ENCODE assay signal across 10 cellular contexts in genomic region chr7:50305697-50306300, GRCh38. TPM values are rescaled to one million over a fixed set of nuclear protein-coding genes. Genes with fewer than 3 reads are reported as not detected.
A peak's percentile ranks its signal among the peaks of the same experiment; 100 is the strongest.
DNase-seq lines count a peak whose midpoint lies in the region; ATAC-seq and TF ChIP-seq lines count a peak whose summit lies in the region.
"Had no signal": no experiment of that assay in that cellular context is flagged by ENCODE, and none has a peak within 500 bp of the region (broad histone marks: within the 10 kb centered on the region; RNA-seq: fewer than 3 reads in every experiment).

No MANE protein-coding gene starts in this region.

- H3K27me3 ChIP-seq in OCI-LY1 (ENCODE audit: insufficient read depth, low read length) (peaks cover 6% of the 10 kb centered on the region; the same call in 1 of the 2 replicates), esophagus squamous epithelium (peaks cover 0 to 76% (median 0%) of the 10 kb centered on the region in 4 donors), SK-N-SH (ENCODE audit: insufficient read depth) (peaks cover 24% of the 10 kb centered on the region)

- CTCF ChIA-PET in SK-N-SH (lab: Yijun Ruan, JAX) = interaction anchor here (0.7 to 2.0 kb wide), 7 partner anchors 9 to 112 kb away, joined by 3 to 4 read pairs (median 4); no protein-coding TSS in a partner anchor

- TF ChIP-seq RAD21 in SK-N-SH (IDR thresholded peaks at IDR 0.05; ENCODE audit: low read length) = no peak

- no peak for TF ChIP-seq CTCF in OCI-LY1 (IDR thresholded peaks at IDR 0.05; ENCODE audit: low read length)
- no peak for TF ChIP-seq CTCF in esophagus squamous epithelium (IDR thresholded peaks at IDR 0.05)
- TF ChIP-seq CTCF in SK-N-SH (IDR thresholded peaks at IDR 0.05) = no peak

- H3K27me3 Mint-ChIP-seq in activated CD4-positive, alpha-beta T cell treated with anti-CD3 and anti-CD28 coated beads, Interleukin-2, amount 10 ng/mL, durations not matched to agents 24 days and 14 days = no peaks in the 10 kb centered on the region
- H3K27me3 Mint-ChIP-seq in stimulated activated naive B cell treated with anti-CD40 and anti-IgM and Interleukin-4, amounts not matched to agents 10 μg/mL and 1 μg/mL and 100 μg/mL, for 72 hours = no peaks in the 10 kb centered on the region

- H3K9me3 Mint-ChIP-seq in activated CD4-positive, alpha-beta T cell treated with anti-CD3 and anti-CD28 coated beads, Interleukin-2, amount 10 ng/mL, durations not matched to agents 24 days and 14 days = no peaks in the 10 kb centered on the region
- no peaks in the 10 kb centered on the region for H3K9me3 Mint-ChIP-seq in stimulated activated naive B cell treated with anti-CD40 and anti-IgM and Interleukin-4, amounts not matched to agents 10 μg/mL and 1 μg/mL and 100 μg/mL, for 72 hours
- H3K9me3 Mint-ChIP-seq: HFFc6 had no signal

- 57 to 70% methylated on average over 7 of the region's 7 CpGs for WGBS in esophagus squamous epithelium, 2 donors
- 72% methylated on average over 7 of the region's 7 CpGs for WGBS in SK-N-SH (ENCODE audit: low lambda C conversion rate)

- H3K9me3 ChIP-seq in OCI-LY1 (ENCODE audit: low read length) (no peaks in the 10 kb centered on the region), esophagus squamous epithelium (no peaks in the 10 kb centered on the region), SK-N-SH (no peaks in the 10 kb centered on the region; the same call in 1 of the 2 replicates)

- peak overlapping the region; percentile 95 for H3K4me3 Mint-ChIP-seq in activated CD4-positive, alpha-beta T cell treated with anti-CD3 and anti-CD28 coated beads, Interleukin-2, amount 10 ng/mL, durations not matched to agents 24 days and 14 days
- peak overlapping the region; percentile 95 for H3K4me3 Mint-ChIP-seq in stimulated activated naive B cell treated with anti-CD40 and anti-IgM and Interleukin-4, amounts not matched to agents 10 μg/mL and 1 μg/mL and 100 μg/mL, for 72 hours
- H3K4me3 Mint-ChIP-seq: HFFc6 had no signal

- H3K9me2 ChIP-seq in OCI-LY1 (ENCODE audit: low read depth, low read length) (no peaks in the 10 kb centered on the region), SK-N-SH (no peaks in the 10 kb centered on the region)

- peaks cover 34% of the 10 kb centered on the region for H3K4me1 Mint-ChIP-seq in activated CD4-positive, alpha-beta T cell treated with anti-CD3 and anti-CD28 coated beads, Interleukin-2, amount 10 ng/mL, durations not matched to agents 24 days and 14 days
- peaks cover 28 to 59% of the 10 kb centered on the region in 2 donors for H3K4me1 Mint-ChIP-seq in stimulated activated naive B cell treated with anti-CD40 and anti-IgM and Interleukin-4, amounts not matched to agents 10 μg/mL and 1 μg/mL and 100 μg/mL, for 72 hours

- peaks cover 58% of the 10 kb centered on the region for H3K79me2 ChIP-seq in OCI-LY1 (ENCODE audit: insufficient read depth, low read length)
- no peaks in the 10 kb centered on the region for H3K79me2 ChIP-seq in SK-N-SH (ENCODE audit: insufficient read depth)

- H3K36me3 Mint-ChIP-seq in activated CD4-positive, alpha-beta T cell treated with anti-CD3 and anti-CD28 coated beads, Interleukin-2, amount 10 ng/mL, durations not matched to agents 24 days and 14 days (ENCODE audit: low read depth) = peaks cover 55% of the 10 kb centered on the region
- H3K36me3 Mint-ChIP-seq in stimulated activated naive B cell treated with anti-CD40 and anti-IgM and Interleukin-4, amounts not matched to agents 10 μg/mL and 1 μg/mL and 100 μg/mL, for 72 hours = peaks cover 38 to 44% of the 10 kb centered on the region in 2 donors

- no peaks in the 10 kb centered on the region for H4K20me1 ChIP-seq in OCI-LY1 (ENCODE audit: insufficient read depth, low read length)
- H4K20me1 ChIP-seq in SK-N-SH (ENCODE audit: insufficient read depth) = no peaks in the 10 kb centered on the region

- H2AFZ ChIP-seq in OCI-LY1 (ENCODE audit: low read length) (no peak overlapping the region), SK-N-SH (ENCODE audit: low read depth) (no peak overlapping the region)

- H3K9ac ChIP-seq in OCI-LY1 (ENCODE audit: low read length) (peak overlapping the region; percentile 97), SK-N-SH (no peak overlapping the region)

- POLR2A ChIA-PET in SK-N-SH (lab: Yijun Ruan, JAX) = no interaction called here

- H3K36me3 ChIP-seq in OCI-LY1 (ENCODE audit: insufficient read depth, low read length) (peaks cover 22% of the 10 kb centered on the region; the same call in 1 of the 2 replicates), esophagus squamous epithelium (no peaks in the 10 kb centered on the region), SK-N-SH (replicated peaks in 1 of 2; ENCODE audit: control insufficient read depth in 1 of 2, insufficient read depth in 2 of 2, low read length in 1 of 2) (no peaks in the 10 kb centered on the region)

- intact Hi-C loops in activated CD4-positive, alpha-beta T cell treated with anti-CD3 and anti-CD28 coated beads, Interleukin-2, amount 10 ng/mL, durations not matched to agents 24 days and 14 days (cut with micrococcal nuclease) = loop anchor here (1.0 to 2.0 kb wide), 2 partner anchors 13 to 213 kb away; no protein-coding TSS in a partner anchor
- intact Hi-C loops in esophagus squamous epithelium (cut with DNase I) = no loop called here

- TF ChIP-seq POLR2A in esophagus squamous epithelium (IDR thresholded peaks at IDR 0.05) = no peak

- TF ChIP-seq EP300 in SK-N-SH (IDR thresholded peaks at IDR 0.05; ENCODE audit: borderline replicate concordance in 1 of 2, low read depth in 1 of 2, low read length in 1 of 2) = no peak

- H3F3A ChIP-seq in OCI-LY1 (ENCODE audit: insufficient read depth, low read length) = peaks cover 6% of the 10 kb centered on the region; the same call in 1 of the 2 replicates
- no peaks in the 10 kb centered on the region for H3F3A ChIP-seq in SK-N-SH (replicated peaks; ENCODE audit: insufficient read depth)

- no peak for ATAC-seq in stimulated activated naive B cell treated with anti-CD40 and anti-IgM and Interleukin-4, amounts not matched to agents 10 μg/mL and 1 μg/mL and 100 μg/mL, for 72 hours (replicated peaks)
- ATAC-seq: Panc1 had no signal

- peaks cover 42% of the 10 kb centered on the region for H3K4me1 ChIP-seq in OCI-LY1 (ENCODE audit: insufficient read depth, low read length, severe bottlenecking)
- H3K4me1 ChIP-seq in esophagus squamous epithelium = peaks cover 0 to 16% (median 7%) of the 10 kb centered on the region in 3 donors
- H3K4me1 ChIP-seq in SK-N-SH (ENCODE audit: control insufficient read depth in 1 of 2, insufficient read depth in 2 of 2, low read depth in 1 of 2, low read length in 1 of 2) = peaks cover 0 to 3% of the 10 kb centered on the region in 2 experiments; a peak in 1 of 4 replicates

- H3K27ac ChIP-seq in OCI-LY1 (ENCODE audit: low read depth, low read length, poor library complexity, severe bottlenecking) (peak overlapping the region; percentile 93), esophagus squamous epithelium (peak overlapping the region; percentile 68 to 85 (median 78)), SK-N-SH (ENCODE audit: low read depth in 2 of 2, low read length in 1 of 2) (no peak overlapping the region)

- H3K27ac Mint-ChIP-seq in activated CD4-positive, alpha-beta T cell treated with anti-CD3 and anti-CD28 coated beads, Interleukin-2, amount 10 ng/mL, durations not matched to agents 24 days and 14 days = peak overlapping the region; percentile 97
- peak overlapping the region; percentile 94 for H3K27ac Mint-ChIP-seq in stimulated activated naive B cell treated with anti-CD40 and anti-IgM and Interleukin-4, amounts not matched to agents 10 μg/mL and 1 μg/mL and 100 μg/mL, for 72 hours
- H3K27ac Mint-ChIP-seq: HFFc6 had no signal

- H3K4me2 ChIP-seq in OCI-LY1 (ENCODE audit: low read length) (peak overlapping the region; percentile 81), SK-N-SH (no peak overlapping the region)

- no peak for DNase-seq in activated CD4-positive, alpha-beta T cell treated with anti-CD3 and anti-CD28 coated beads, Interleukin-2, amount 10 ng/mL, durations not matched to agents 24 days and 14 days
- DNase-seq in activated CD4-positive, alpha-beta T cell treated with anti-CD3 and anti-CD28 coated beads, Interleukin-2, amount 50 U/mL, for 1 hour = no peak
- DNase-seq in esophagus squamous epithelium (lab: John Stamatoyannopoulos, UW) = no peak
- DNase-seq in stimulated activated naive B cell treated with anti-CD40 and anti-IgM and Interleukin-4, amounts not matched to agents 10 μg/mL and 1 μg/mL and 100 μg/mL, for 72 hours = no peak
- DNase-seq in SK-N-SH = no peak
- no peak for DNase-seq in HuH-7 (ENCODE audit: low spot score)
- DNase-seq in HK-2 (ENCODE audit: unreplicated experiment) = no peak
- DNase-seq: HFFc6 had no signal

- H3K4me3 ChIP-seq in OCI-LY1 (ENCODE audit: low read depth, low read length, poor library complexity, severe bottlenecking) (peak overlapping the region; percentile 74), esophagus squamous epithelium (peak overlapping the region; percentile 29 to 73 (median 50)), SK-N-SH (ENCODE audit: low read depth in 2 of 2, low read length in 1 of 2) (no peak overlapping the region)

TF ChIP-seq in SK-N-SH, 30 proteins besides CTCF, POLR2A, EP300 and RAD21:
- TF ChIP-seq SIN3A (IDR thresholded peaks at IDR 0.05; ENCODE audit: borderline replicate concordance, low read depth, low read length) (no peak), MXI1 (IDR thresholded peaks at IDR 0.05; ENCODE audit: low read depth, low read length) (no peak), USF1 (IDR thresholded peaks at IDR 0.05; ENCODE audit: borderline replicate concordance, low read depth) (no peak), MEF2A (IDR thresholded peaks at IDR 0.05; ENCODE audit: borderline replicate concordance, low read depth) (no peak), FOXM1 (IDR thresholded peaks at IDR 0.05; ENCODE audit: low read depth) (no peak), POLR2AphosphoS5 (IDR thresholded peaks at IDR 0.05; ENCODE audit: low read depth, low read length) (no peak), FOSL2 (IDR thresholded peaks at IDR 0.05; ENCODE audit: borderline replicate concordance, low read depth) (no peak), TEAD4 (IDR thresholded peaks at IDR 0.05; ENCODE audit: borderline replicate concordance, insufficient read depth) (no peak), RCOR1 (IDR thresholded peaks at IDR 0.05; ENCODE audit: low read length) (no peak)

RNA-seq across cellular contexts. Expression of gene IKZF1, which starts 1.3 kb away (rescaled TPM):
- total RNA-seq in activated CD4-positive, alpha-beta T cell treated with anti-CD3 and anti-CD28 coated beads, Interleukin-2, amount 10 ng/mL, durations not matched to agents 24 days and 14 days = 282 and 292 TPM in 2 replicates
- total RNA-seq in esophagus squamous epithelium = 10 to 100 TPM in 2 of 4 donors, 1 to 10 TPM in 2; 4.9 to 29.6 (median 8.4) TPM
- polyA plus RNA-seq in SK-N-SH (2012; rRNA removed) = not detected in 2 replicates
- not detected in 2 replicates for polyA plus RNA-seq in SK-N-SH (2012; cell fraction: cytosol; rRNA removed)
- not detected in 2 replicates for polyA plus RNA-seq in SK-N-SH (2012; cell fraction: nucleus; rRNA removed)
- total RNA-seq: HFFc6 had no signal

Comparison
In these comparisons a context has a peak if more than half of its experiments do, and no peak if none do; other contexts are left out.
1. H3K27ac ChIP-seq: peak in OCI-LY1 (single experiment) and esophagus squamous epithelium (4 of 4); none in SK-N-SH (0 of 2).
2. H3K4me3 ChIP-seq: peak in OCI-LY1 (single experiment) and esophagus squamous epithelium (4 of 4); none in SK-N-SH (0 of 2).